ENCODE assay signal across 1 cellular context in genomic region chr22:41481131-41481830, GRCh38.
TF ChIP-seq lines count a peak whose summit lies in the region.

No MANE protein-coding gene starts in this region.

TF ChIP-seq in HepG2, 621 proteins besides CTCF, POLR2A, EP300 and RAD21:
- TF ChIP-seq ZNF546 (CRISPR knock-in tag; conservative IDR thresholded peaks at IDR 0.05) (no peak), ZNF597 (CRISPR knock-in tag; IDR thresholded peaks at IDR 0.05) (no peak), TEF (CRISPR knock-in tag; IDR thresholded peaks at IDR 0.05) (no peak), PREB (CRISPR knock-in tag; IDR thresholded peaks at IDR 0.05) (no peak), E2F2 (CRISPR knock-in tag; IDR thresholded peaks at IDR 0.05; ENCODE audit: borderline replicate concordance) (no peak), ZNF768 (CRISPR knock-in tag; IDR thresholded peaks at IDR 0.05) (no peak), ATF7-NPFF (CRISPR knock-in tag; IDR thresholded peaks at IDR 0.05; ENCODE audit: low read depth) (no peak), EHMT2 (IDR thresholded peaks at IDR 0.05; ENCODE audit: borderline replicate concordance, low read depth, low read length) (no peak), GMEB2 (CRISPR knock-in tag; IDR thresholded peaks at IDR 0.05; ENCODE audit: low read depth) (no peak), ADNP (CRISPR knock-in tag; IDR thresholded peaks at IDR 0.05) (no peak), ATF1 (CRISPR knock-in tag; IDR thresholded peaks at IDR 0.05) (no peak), ONECUT2 (CRISPR knock-in tag; IDR thresholded peaks at IDR 0.05) (no peak)
